In genomic region chr1:14345925-14346550, GRCh38 we compare ENCODE assay signal across 22 cellular contexts.
A peak's percentile ranks its signal among the peaks of the same experiment; 100 is the strongest.
DNase-seq lines count a peak whose midpoint lies in the region; ATAC-seq, FAIRE-seq and TF ChIP-seq lines count a peak whose summit lies in the region.
"Had no signal": no experiment of that assay in that cellular context is flagged by ENCODE, and none has a peak within 500 bp of the region (broad histone marks: within the 10 kb centered on the region; RNA-seq: fewer than 3 reads in every experiment).

No MANE protein-coding gene starts in this region.

- intact Hi-C loops in Caco-2 (cut with micrococcal nuclease; ENCODE audit: unreplicated experiment): no loop called here

- no peaks in the 10 kb centered on the region for H3K4me1 Mint-ChIP-seq in effector memory CD8-positive, alpha-beta T cell (ENCODE audit: low read depth in 2 of 2)
- no peaks in the 10 kb centered on the region for H3K4me1 Mint-ChIP-seq in Caco-2 (ENCODE audit: low read depth, unreplicated experiment)
- H3K4me1 Mint-ChIP-seq: activated B cell treated with CpG ODN at 0.5 μM for 24 hours; activated naive CD4-positive, alpha-beta T cell treated with anti-CD3 and anti-CD28 coated beads, Interleukin-2, amount 50 U/mL, for 24 hours; brain had no signal

- no peak overlapping the region for H3K4me3 Mint-ChIP-seq in effector memory CD8-positive, alpha-beta T cell
- no peak overlapping the region for H3K4me3 Mint-ChIP-seq in Caco-2 (ENCODE audit: unreplicated experiment)
- H3K4me3 Mint-ChIP-seq: activated B cell treated with CpG ODN at 0.5 μM for 24 hours; activated CD8-positive, alpha-beta T cell treated with anti-CD3 and anti-CD28 coated beads, Interleukin-2, amount 10 ng/mL, durations not matched to agents 7 days and 5 days; activated naive CD4-positive, alpha-beta T cell treated with anti-CD3 and anti-CD28 coated beads, Interleukin-2, amount 50 U/mL, for 24 hours; activated T-cell treated with anti-CD3 and anti-CD28 coated beads, Interleukin-2, amount 50 U/mL, for 4 hours; brain; H9; naive thymus-derived CD4-positive, alpha-beta T cell had no signal

- H3K4me1 ChIP-seq in Caco-2: no peaks in the 10 kb centered on the region
- H3K4me1 ChIP-seq: prostate gland, SJCRH30 had no signal

- H3K4me3 ChIP-seq in fibroblast of villous mesenchyme (ENCODE audit: low read depth, low read length) (no peak overlapping the region), Caco-2 (ENCODE audit: low read depth, low read length) (no peak overlapping the region)
- H3K4me3 ChIP-seq: BLaER1 treated with 17β-estradiol and CSF1 and Interleukin-3, amounts not matched to agents 10 nM and 100 nM; prostate gland; SJCRH30 had no signal

- POLR2A ChIA-PET in Caco-2 (lab: Charles Lee): no interaction called here

- no peaks in the 10 kb centered on the region for H3K9me3 ChIP-seq in Caco-2
- H3K9me3 ChIP-seq: prostate gland, SJCRH30 had no signal

- DNase-seq in HS-5 (ENCODE audit: low read depth) (peak; percentile 32), SW480 (ENCODE audit: low spot score) (peak; percentile 42), fibroblast of villous mesenchyme (ENCODE audit: low read depth) (peak; percentile 15), urothelium cell line (ENCODE audit: low spot score) (peak; percentile 59), Caco-2 (no peak)
- DNase-seq in effector memory CD8-positive, alpha-beta T cell: no peak
- DNase-seq: activated B cell treated with CpG ODN at 0.5 μM for 24 hours; activated CD8-positive, alpha-beta T cell treated with anti-CD3 and anti-CD28 coated beads, Interleukin-2, amount 10 ng/mL, durations not matched to agents 7 days and 5 days; activated T-cell treated with anti-CD3 and anti-CD28 coated beads, Interleukin-2, amount 50 U/mL, for 4 hours; GF-D8; H9; KG1; naive thymus-derived CD4-positive, alpha-beta T cell; NCI-H1092 treated with DMSO at 0.1 percent for 48 hours; NCI-H526 treated with DMSO at 0.1 percent for 48 hours; OCI-M1; SJCRH30 had no signal

- no peaks in the 10 kb centered on the region for H3K36me3 ChIP-seq in Caco-2 (ENCODE audit: control insufficient read depth, insufficient read depth, low read length)
- H3K36me3 ChIP-seq: BLaER1 treated with 17β-estradiol and CSF1 and Interleukin-3, amounts not matched to agents 10 nM and 100 nM; prostate gland; SJCRH30 had no signal

- no peaks in the 10 kb centered on the region for H3K9me3 Mint-ChIP-seq in effector memory CD8-positive, alpha-beta T cell
- no peaks in the 10 kb centered on the region for H3K9me3 Mint-ChIP-seq in Caco-2 (ENCODE audit: unreplicated experiment)
- H3K9me3 Mint-ChIP-seq: activated B cell treated with CpG ODN at 0.5 μM for 24 hours; activated naive CD4-positive, alpha-beta T cell treated with anti-CD3 and anti-CD28 coated beads, Interleukin-2, amount 50 U/mL, for 24 hours; activated T-cell treated with anti-CD3 and anti-CD28 coated beads, Interleukin-2, amount 50 U/mL, for 4 hours had no signal

- no peaks in the 10 kb centered on the region for H3K36me3 Mint-ChIP-seq in effector memory CD8-positive, alpha-beta T cell (ENCODE audit: insufficient read depth)
- no peaks in the 10 kb centered on the region for H3K36me3 Mint-ChIP-seq in Caco-2 (ENCODE audit: insufficient read depth, unreplicated experiment)
- H3K36me3 Mint-ChIP-seq: activated naive CD4-positive, alpha-beta T cell treated with anti-CD3 and anti-CD28 coated beads, Interleukin-2, amount 50 U/mL, for 24 hours; brain had no signal

- H3K27me3 Mint-ChIP-seq in effector memory CD8-positive, alpha-beta T cell: peaks cover 20 to 26% of the 10 kb centered on the region in 2 donors
- peaks cover 7% of the 10 kb centered on the region for H3K27me3 Mint-ChIP-seq in Caco-2 (ENCODE audit: insufficient read depth, unreplicated experiment)
- H3K27me3 Mint-ChIP-seq: brain had no signal

- CTCF ChIA-PET in Caco-2 (lab: Charles Lee): no interaction called here

- ATAC-seq in effector memory CD8-positive, alpha-beta T cell (replicated peaks): no peak
- ATAC-seq in GM21447 (IDR thresholded peaks at IDR 0.05; ENCODE audit: unreplicated experiment): no peak
- ATAC-seq: activated CD8-positive, alpha-beta T cell treated with anti-CD3 and anti-CD28 coated beads, Interleukin-2, amount 10 ng/mL, durations not matched to agents 7 days and 5 days; activated T-cell treated with anti-CD3 and anti-CD28 coated beads, Interleukin-2, amount 50 U/mL, for 4 hours; naive thymus-derived CD4-positive, alpha-beta T cell had no signal

- TF ChIP-seq CTCF in fibroblast of villous mesenchyme (IDR thresholded peaks at IDR 0.05; ENCODE audit: insufficient read depth, low read depth, low read length): no peak
- TF ChIP-seq CTCF in Caco-2 (IDR thresholded peaks at IDR 0.05; ENCODE audit: insufficient read depth in 1 of 2, low read depth in 1 of 2, low read length in 1 of 2, severe bottlenecking in 1 of 2, unreplicated experiment in 1 of 2): no peak

- BruUV-seq in Caco-2 (replicated peaks; lab: Mats Ljungman, UMichigan): no TSS peak

- FAIRE-seq in urothelium cell line (lab: Jason Lieb, UNC): peak; percentile 62

- no peaks in the 10 kb centered on the region for H3K27me3 ChIP-seq in Caco-2 (replicated peaks; ENCODE audit: control insufficient read depth, insufficient read depth, low read length)
- H3K27me3 ChIP-seq: BLaER1 treated with 17β-estradiol and CSF1 and Interleukin-3, amounts not matched to agents 10 nM and 100 nM had no signal

- H3K27ac Mint-ChIP-seq in effector memory CD8-positive, alpha-beta T cell: no peak overlapping the region
- H3K27ac Mint-ChIP-seq in Caco-2 (ENCODE audit: unreplicated experiment): no peak overlapping the region
- H3K27ac Mint-ChIP-seq: activated B cell treated with CpG ODN at 0.5 μM for 24 hours; activated CD8-positive, alpha-beta T cell treated with anti-CD3 and anti-CD28 coated beads, Interleukin-2, amount 10 ng/mL, durations not matched to agents 7 days and 5 days; activated naive CD4-positive, alpha-beta T cell treated with anti-CD3 and anti-CD28 coated beads, Interleukin-2, amount 50 U/mL, for 24 hours; brain had no signal

Comparison
In these comparisons a context has a peak if more than half of its experiments do, and no peak if none do; other contexts are left out.
1. DNase-seq: peak in HS-5 (single experiment), SW480 (single experiment), fibroblast of villous mesenchyme (single experiment) and urothelium cell line (single experiment); none in effector memory CD8-positive, alpha-beta T cell (0 of 3) and Caco-2 (0 of 2).